ENCODE assay signal across 15 cellular contexts in genomic region chr22:48749555-48750227, GRCh38.
"Had no signal": no experiment of that assay in that cellular context is flagged by ENCODE, and none has a peak within 500 bp of the region (broad histone marks: within the 10 kb centered on the region; RNA-seq: fewer than 3 reads in every experiment).

No MANE protein-coding gene starts in this region.

- DNase-seq: activated CD4-positive, alpha-beta T cell treated with anti-CD3 and anti-CD28 coated beads for 1 hour; activated CD4-positive, alpha-beta T cell treated with anti-CD3 and anti-CD28 coated beads, Interleukin-2, amount 50 U/mL, for 48 hours; activated gamma-delta T cell treated with Interleukin-2 at 50 U/mL for 16 hours; activated naive CD8-positive, alpha-beta T cell treated with anti-CD3 and anti-CD28 coated beads for 36 hours; brain microvascular endothelial cell; cerebellar nuclear complex; esophagus squamous epithelium; foreskin fibroblast; glutamatergic neuron; mesendoderm; stimulated activated CD4-positive, alpha-beta T cell treated with anti-CD3 and anti-CD28 coated beads, Interleukin-1b, Interleukin-23, amount 100 ng/mL, for 48 hours; stimulated activated naive CD4-positive, alpha-beta T cell; T-helper 9 cell; upper lobe of right lung had no signal

- H3K27ac ChIP-seq: brain microvascular endothelial cell, esophagus squamous epithelium, spleen, upper lobe of right lung had no signal

- H3K9me3 ChIP-seq: esophagus squamous epithelium, upper lobe of right lung had no signal

- H3K27me3 ChIP-seq: brain microvascular endothelial cell, esophagus squamous epithelium, spleen, upper lobe of right lung had no signal

- H3K4me3 ChIP-seq: esophagus squamous epithelium, spleen, upper lobe of right lung had no signal

- H3K4me1 ChIP-seq: esophagus squamous epithelium, spleen, upper lobe of right lung had no signal

- H3K36me3 ChIP-seq: brain microvascular endothelial cell, esophagus squamous epithelium, spleen, upper lobe of right lung had no signal
